Comparison of ENCODE assay signal across 8 cellular contexts in the genomic region with DNA sequence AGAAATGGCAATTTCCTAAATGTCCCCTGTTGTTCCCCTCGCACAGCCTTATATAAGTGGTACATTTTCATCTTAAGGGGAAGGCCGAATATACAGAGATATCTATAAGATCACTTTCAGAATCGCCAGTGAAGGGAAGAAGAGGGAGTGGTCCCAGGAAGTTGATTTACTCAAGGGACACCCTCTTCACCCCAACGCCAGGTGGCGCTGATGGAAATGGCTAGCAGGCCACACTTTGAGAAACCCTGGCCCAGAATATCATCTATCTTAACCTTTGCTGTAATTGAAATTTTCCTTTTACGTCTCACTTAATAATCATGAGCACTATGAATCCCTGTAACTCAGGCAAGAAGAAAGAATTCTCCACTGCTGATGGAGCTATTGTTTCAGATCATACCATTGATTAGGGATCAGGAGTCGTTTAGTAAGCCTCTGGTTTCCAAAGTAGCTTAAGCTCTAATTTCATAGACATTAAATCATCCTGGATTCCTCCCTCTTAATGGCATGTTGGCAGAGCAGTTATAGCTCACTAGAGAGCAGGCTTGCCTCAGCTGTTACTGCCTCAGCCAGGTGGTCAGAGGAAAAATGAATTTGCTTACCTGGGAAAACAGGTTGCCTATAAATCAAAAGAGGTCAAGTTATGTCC.
DNase-seq lines count a peak whose midpoint lies in the region; ATAC-seq, FAIRE-seq and TF ChIP-seq lines count a peak whose summit lies in the region.

No MANE protein-coding gene starts in this region.

- H3K9me3 ChIP-seq in heart right ventricle (peaks cover 0 to 18% (median 5%) of the 10 kb centered on the region in 11 donors), testis (no peaks in the 10 kb centered on the region)

- no peak for TF ChIP-seq POLR2A in testis (IDR thresholded peaks at IDR 0.05)

- H3K27me3 ChIP-seq in heart right ventricle (no peaks in the 10 kb centered on the region), testis (no peaks in the 10 kb centered on the region)

- ATAC-seq in heart right ventricle: peak in 3 of 8 donors; percentile 45 to 88 (median 67)

- H3K27ac ChIP-seq in heart right ventricle (peak overlapping the region in 1 of 10 donors; percentile 27), testis (no peak overlapping the region)

- no peak overlapping the region for H3K4me3 ChIP-seq in Jurkat, Clone E6-1 (ENCODE audit: low read length)
- no peak overlapping the region for H3K4me3 ChIP-seq in heart right ventricle
- no peak overlapping the region for H3K4me3 ChIP-seq in testis

- DNase-seq in EH (ENCODE audit: low read depth) (peak; percentile 56), GM19239 (ENCODE audit: insufficient read length, low spot score) (peak; percentile 4), SHP77 (lab: John Stamatoyannopoulos, UW) (peak; percentile 52 to 57), heart right ventricle (peak in 1 of 2 donors; percentile 17), testis (peak; percentile 44)
- peak; percentile 25 for DNase-seq in Jurkat, Clone E6-1 (ENCODE audit: low read depth, low spot score)
- no peak for DNase-seq in stimulated activated naive CD4-positive, alpha-beta T cell (lab: John Stamatoyannopoulos, UW)
- DNase-seq in activated naive CD4-positive, alpha-beta T cell treated with Interleukin-2 at 50 U/mL for 16 hours: no peak

- H3K4me1 ChIP-seq in heart right ventricle (no peaks in the 10 kb centered on the region), testis (no peaks in the 10 kb centered on the region)

- 39 to 46% methylated on average over 7 of the region's 7 CpGs for WGBS in heart right ventricle, 2 donors
- 42 to 48% methylated on average over 7 of the region's 7 CpGs for whole genome bisulfite sequencing in testis, 2 donors

- no peaks in the 10 kb centered on the region for H3K36me3 ChIP-seq in heart right ventricle
- no peaks in the 10 kb centered on the region for H3K36me3 ChIP-seq in testis (ENCODE audit: low read depth, missing control alignments)

- FAIRE-seq in GM19239 (lab: Jason Lieb, UNC): no peak

- intact Hi-C loops in heart right ventricle (cut with DNase I): loop anchor here in 2 of 10 donors (5.0 to 10.0 kb wide), 2 partner anchors 223 to 225 kb away; no protein-coding TSS in a partner anchor
- intact Hi-C loops in testis (cut with DNase I; ENCODE audit: low total_unique reads): no loop called here

- TF ChIP-seq CTCF in heart right ventricle (IDR thresholded peaks at IDR 0.05) (peak in 7 of 9 donors; percentile 17 to 43 (median 31)), testis (IDR thresholded peaks at IDR 0.05) (no peak)

Comparison
In these comparisons a context has a peak if more than half of its experiments do, and no peak if none do; other contexts are left out.
1. DNase-seq: peak in EH (single experiment), GM19239 (single experiment), Jurkat, Clone E6-1 (single experiment), SHP77 (2 of 2) and testis (single experiment); none in stimulated activated naive CD4-positive, alpha-beta T cell (0 of 6) and activated naive CD4-positive, alpha-beta T cell treated with Interleukin-2 at 50 U/mL for 16 hours (single experiment).
2. CTCF ChIP-seq: peak in heart right ventricle (7 of 9); none in testis (0 of 3).